34 cellular contexts compared by ENCODE assay signal in the genomic region with DNA sequence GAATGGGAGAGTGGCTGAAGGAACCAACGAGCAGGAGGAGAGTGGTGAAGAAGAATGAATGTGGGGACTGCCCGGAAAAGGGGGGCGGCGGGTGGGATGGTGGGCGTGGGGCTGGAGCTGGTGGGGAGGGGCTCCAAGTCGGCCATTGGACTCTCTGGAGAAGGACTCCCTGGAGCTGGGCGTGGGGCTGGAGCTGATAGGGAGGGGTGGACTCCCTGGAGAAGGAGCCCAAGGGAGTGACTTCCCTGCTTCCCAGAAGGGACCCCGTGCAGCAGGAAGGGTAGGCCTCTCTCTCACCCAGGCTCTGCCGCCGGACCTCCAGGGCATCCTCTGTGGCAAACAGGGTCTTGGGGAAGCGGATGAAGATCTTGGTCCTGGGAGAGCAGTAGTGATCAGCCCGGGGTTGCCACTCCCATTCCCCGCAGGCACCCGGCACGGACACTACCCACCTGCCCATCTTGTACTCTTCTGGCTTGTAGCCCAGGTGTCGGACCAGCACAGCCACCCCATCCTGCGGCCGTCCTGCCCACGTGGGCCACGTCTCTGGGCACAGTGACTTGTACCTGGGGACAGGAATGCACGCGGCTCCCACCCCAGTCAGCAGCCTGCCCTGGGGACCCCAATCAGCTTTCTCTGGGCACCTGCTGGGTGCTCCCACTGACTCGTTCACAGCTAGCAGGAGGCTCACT.
"Had no signal": no experiment of that assay in that cellular context is flagged by ENCODE, and none has a peak within 500 bp of the region (broad histone marks: within the 10 kb centered on the region; RNA-seq: fewer than 3 reads in every experiment).

No MANE protein-coding gene starts in this region.

- DNase-seq: activated B cell treated with CpG ODN at 0.5 μM for 24 hours; activated CD4-positive, alpha-beta T cell treated with anti-CD3 and anti-CD28 coated beads for 4 hours; activated CD4-positive, CD25-positive, alpha-beta regulatory T cell treated with anti-CD3 and anti-CD28 coated beads, Interleukin-2, amount 50 U/mL, for 72 hours; activated CD8-positive, alpha-beta T cell treated with anti-CD3 and anti-CD28 coated beads for 36 hours; activated effector memory CD4-positive, alpha-beta T cell treated with anti-CD3 and anti-CD28 coated beads, Interleukin-2, amount 50 U/mL, for 16 hours; activated naive CD4-positive, alpha-beta T cell treated with Interleukin-2 at 50 U/mL for 16 hours; activated naive CD8-positive, alpha-beta T cell treated with anti-CD3 and anti-CD28 coated beads, Interleukin-2, amount 10 ng/mL, durations not matched to agents 7 days and 5 days; activated T-cell treated with anti-CD3 and anti-CD28 coated beads, Interleukin-2, amount 50 U/mL, for 1 hour; activated T-cell treated with anti-CD3 and anti-CD28 coated beads, Interleukin-2, amount 50 U/mL, for 72 hours; amygdala; Karpas-422; KBM-7; NCI-H1105; NCI-H1417 treated with DMSO at 0.1 percent for 48 hours; NCI-H187 treated with DMSO at 0.1 percent for 48 hours; NCI-H2081; NCI-H2171 treated with DMSO at 0.1 percent for 48 hours; NCI-H2227 treated with DMSO at 0.1 percent for 48 hours; NCI-H446; NCI-H510A treated with DMSO at 0.1 percent for 48 hours; NK-92 treated with Interleukin-12 subunit alpha and Interleukin-12 subunit beta, amount 100 ng/mL, for 24 hours; PC-3; Peyer's patch; RPMI8226; SHP77 treated with DMSO at 0.1 percent for 48 hours; SK-N-SH had no signal

- H3K9me3 Mint-ChIP-seq: activated B cell treated with CpG ODN at 0.5 μM for 24 hours; activated naive CD4-positive, alpha-beta T cell treated with anti-CD3 and anti-CD28 coated beads, Interleukin-2, amount 50 U/mL, for 24 hours; activated T-cell treated with anti-CD3 and anti-CD28 coated beads, Interleukin-2, amount 50 U/mL, for 72 hours; activated T-helper 17 cell treated with anti-CD3 and anti-CD28 coated beads, Interleukin-2, amount 50 U/mL, for 72 hours; central memory CD8-positive, alpha-beta T cell; T-helper 1 cell treated with Interleukin-12 subunit alpha and Interleukin-12 subunit beta and Interleukin-4 antibody, amounts not matched to agents 30 μg/mL and 1 μg/mL, for 36 hours had no signal

- H3K27me3 Mint-ChIP-seq: activated B cell treated with CpG ODN at 0.5 μM for 24 hours; activated naive CD4-positive, alpha-beta T cell treated with anti-CD3 and anti-CD28 coated beads, Interleukin-2, amount 50 U/mL, for 24 hours; activated T-helper 17 cell treated with anti-CD3 and anti-CD28 coated beads, Interleukin-2, amount 50 U/mL, for 72 hours; central memory CD8-positive, alpha-beta T cell had no signal

- H3K27ac ChIP-seq: ascending aorta, cardiac muscle cell, Peyer's patch, SJSA1, VCaP had no signal

- H3K4me1 ChIP-seq: ascending aorta, SJSA1 had no signal

- H3K27me3 ChIP-seq: ascending aorta, cardiac muscle cell, Peyer's patch, SJSA1 had no signal

- H3K4me3 Mint-ChIP-seq: activated B cell treated with CpG ODN at 0.5 μM for 24 hours; activated CD8-positive, alpha-beta T cell treated with anti-CD3 and anti-CD28 coated beads for 36 hours; activated naive CD4-positive, alpha-beta T cell treated with anti-CD3 and anti-CD28 coated beads, Interleukin-2, amount 50 U/mL, for 24 hours; activated naive CD8-positive, alpha-beta T cell treated with anti-CD3 and anti-CD28 coated beads, Interleukin-2, amount 10 ng/mL, durations not matched to agents 7 days and 5 days; activated T-cell treated with anti-CD3 and anti-CD28 coated beads, Interleukin-2, amount 50 U/mL, for 72 hours; activated T-helper 17 cell treated with anti-CD3 and anti-CD28 coated beads, Interleukin-2, amount 50 U/mL, for 72 hours; central memory CD8-positive, alpha-beta T cell; T-helper 1 cell treated with Interleukin-12 subunit alpha and Interleukin-12 subunit beta and Interleukin-4 antibody, amounts not matched to agents 30 μg/mL and 1 μg/mL, for 36 hours had no signal

- ATAC-seq: activated CD8-positive, alpha-beta T cell treated with anti-CD3 and anti-CD28 coated beads for 36 hours; activated T-cell treated with anti-CD3 and anti-CD28 coated beads, Interleukin-2, amount 50 U/mL, for 72 hours; activated T-helper 17 cell treated with anti-CD3 and anti-CD28 coated beads, Interleukin-2, amount 50 U/mL, for 72 hours; PC-3 had no signal

- H3K9me3 ChIP-seq: ascending aorta, Peyer's patch, SJSA1, SK-N-SH had no signal

- H3K27ac Mint-ChIP-seq: activated B cell treated with CpG ODN at 0.5 μM for 24 hours; activated CD8-positive, alpha-beta T cell treated with anti-CD3 and anti-CD28 coated beads for 36 hours; activated naive CD4-positive, alpha-beta T cell treated with anti-CD3 and anti-CD28 coated beads, Interleukin-2, amount 50 U/mL, for 24 hours; activated naive CD8-positive, alpha-beta T cell treated with anti-CD3 and anti-CD28 coated beads, Interleukin-2, amount 10 ng/mL, durations not matched to agents 7 days and 5 days; activated T-cell treated with anti-CD3 and anti-CD28 coated beads, Interleukin-2, amount 50 U/mL, for 72 hours; activated T-helper 17 cell treated with anti-CD3 and anti-CD28 coated beads, Interleukin-2, amount 50 U/mL, for 72 hours; T-helper 1 cell treated with Interleukin-12 subunit alpha and Interleukin-12 subunit beta and Interleukin-4 antibody, amounts not matched to agents 30 μg/mL and 1 μg/mL, for 36 hours had no signal

- H3K4me2 ChIP-seq: SK-N-SH had no signal

- H3K4me3 ChIP-seq: ascending aorta, cardiac muscle cell, Peyer's patch, SJSA1 had no signal

- H3K9ac ChIP-seq: SK-N-SH had no signal
